In the genomic region with DNA sequence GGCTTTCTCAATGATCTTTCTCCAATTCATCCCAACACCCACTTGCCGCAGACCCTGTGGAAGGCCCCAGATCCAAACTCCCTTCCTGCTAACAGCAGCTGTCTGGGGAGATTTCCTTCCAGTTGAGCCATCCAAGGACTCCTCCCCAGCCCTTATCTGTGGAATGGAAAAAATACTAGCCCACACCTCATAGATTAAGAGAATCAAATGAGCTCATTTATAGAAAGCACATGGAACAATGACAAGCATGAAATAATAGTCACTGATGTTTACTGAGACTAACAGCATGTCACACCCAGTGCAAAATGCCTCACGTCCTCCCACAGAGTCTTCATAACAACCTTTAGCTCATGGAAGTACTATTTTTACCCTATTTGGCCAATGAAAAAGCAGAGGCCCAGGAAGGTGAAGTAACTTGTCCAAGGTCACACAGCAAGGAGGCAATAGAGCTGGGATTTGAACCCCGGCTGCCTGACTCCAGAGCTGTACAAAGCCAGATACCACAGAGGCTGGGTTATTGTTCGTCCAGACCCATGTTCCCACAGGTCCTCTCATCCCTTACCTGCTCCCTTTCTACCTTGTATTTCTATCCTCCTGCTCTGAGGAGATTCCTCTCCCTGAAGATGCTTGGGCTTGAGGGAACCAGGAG, we compare ENCODE assay signal across 12 cellular contexts. TPM values are rescaled to one million over a fixed set of nuclear protein-coding genes. Genes with fewer than 3 reads are reported as not detected.
DNase-seq lines count a peak whose midpoint lies in the region; ATAC-seq and TF ChIP-seq lines count a peak whose summit lies in the region.
"Had no signal": no experiment of that assay in that cellular context is flagged by ENCODE, and none has a peak within 500 bp of the region (broad histone marks: within the 10 kb centered on the region; RNA-seq: fewer than 3 reads in every experiment).

No MANE protein-coding gene starts in this region.

- peak overlapping the region; percentile 65 for H3K4me3 Mint-ChIP-seq in activated naive CD8-positive, alpha-beta T cell

- DNase-seq in activated CD4-positive, CD25-positive, alpha-beta regulatory T cell treated with anti-CD3 and anti-CD28 coated beads, Interleukin-2, amount 50 U/mL, for 72 hours = no peak
- DNase-seq in iris pigment epithelial cell (ENCODE audit: low read depth) (peak; percentile 55), stomach (no peak), activated gamma-delta T cell (lab: John Stamatoyannopoulos, UW) (no peak)
- DNase-seq: hypothalamus, Kasumi-1, NCI-H526 treated with DMSO at 0.1 percent for 48 hours had no signal

- no peaks in the 10 kb centered on the region for H3K27me3 ChIP-seq in stomach

- peak overlapping the region; percentile 100 for H3K27ac Mint-ChIP-seq in activated naive CD8-positive, alpha-beta T cell

- H3K36me3 Mint-ChIP-seq in activated naive CD8-positive, alpha-beta T cell = peaks cover 4% of the 10 kb centered on the region

- no peaks in the 10 kb centered on the region for H3K36me3 ChIP-seq in stomach

- 63 to 80% (median 75%) methylated on average over 4 of the region's 4 CpGs for WGBS in stomach, 5 donors

- TF ChIP-seq EP300 in stomach (IDR thresholded peaks at IDR 0.05) = no peak

- intact Hi-C loops in stomach (cut with DNase I; ENCODE audit: low total_unique reads) = no loop called here

- TF ChIP-seq POLR2A in stomach (IDR thresholded peaks at IDR 0.05) = no peak

- peak; percentile 49 to 50 for ATAC-seq in activated CD4-positive, CD25-positive, alpha-beta regulatory T cell treated with anti-CD3 and anti-CD28 coated beads, Interleukin-2, amount 50 U/mL, for 24 hours
- ATAC-seq in GM19397 (IDR thresholded peaks at IDR 0.05; ENCODE audit: unreplicated experiment) (no peak), HG03565 (IDR thresholded peaks at IDR 0.05; ENCODE audit: unreplicated experiment) (no peak)

- no peak for TF ChIP-seq CTCF in stomach (IDR thresholded peaks at IDR 0.05)

- peak overlapping the region; percentile 24 to 66 (median 52) for H3K27ac ChIP-seq in stomach

- peaks cover 68% of the 10 kb centered on the region for H3K4me1 Mint-ChIP-seq in activated naive CD8-positive, alpha-beta T cell (ENCODE audit: low read depth)

- no peaks in the 10 kb centered on the region for H3K9me3 Mint-ChIP-seq in activated naive CD8-positive, alpha-beta T cell (ENCODE audit: low read depth)

- no peaks in the 10 kb centered on the region for H3K27me3 Mint-ChIP-seq in activated naive CD8-positive, alpha-beta T cell

- no peaks in the 10 kb centered on the region for H3K9me3 ChIP-seq in stomach

- H3K4me3 ChIP-seq in stomach = no peak overlapping the region

- H3K4me1 ChIP-seq in stomach = peaks cover 19 to 59% (median 36%) of the 10 kb centered on the region in 4 donors

RNA-seq across cellular contexts. Expression of gene PTGIS, which starts 23.4 kb away (rescaled TPM):
- 10 to 100 TPM in 4 of 5 donors, 1 to 10 TPM in 1; 8.4 to 84.8 (median 24.8) TPM for total RNA-seq in stomach
- polyA plus RNA-seq in stomach = 10 to 100 TPM in 1 of 3 donors, 1 to 10 TPM in 2; 4.9 to 14.8 (median 6.9) TPM
- total RNA-seq: A673 had no signal

Comparison
In these comparisons a context has a peak if more than half of its experiments do, and no peak if none do; other contexts are left out.
1. ATAC-seq: peak in activated CD4-positive, CD25-positive, alpha-beta regulatory T cell treated with anti-CD3 and anti-CD28 coated beads, Interleukin-2, amount 50 U/mL, for 24 hours (2 of 2); none in GM19397 (single experiment) and HG03565 (single experiment).